20 cellular contexts compared by ENCODE assay signal in genomic region chr9:123480096-123480495, GRCh38.
A peak's percentile ranks its signal among the peaks of the same experiment; 100 is the strongest.
DNase-seq lines count a peak whose midpoint lies in the region; ATAC-seq and TF ChIP-seq lines count a peak whose summit lies in the region.
"Had no signal": no experiment of that assay in that cellular context is flagged by ENCODE, and none has a peak within 500 bp of the region (broad histone marks: within the 10 kb centered on the region; RNA-seq: fewer than 3 reads in every experiment).

No MANE protein-coding gene starts in this region.

- H3K36me3 ChIP-seq in neuronal stem cell (replicated peaks in 1 of 2; ENCODE audit: control insufficient read depth in 2 of 2, insufficient read depth in 2 of 2, low read length in 2 of 2) = no peaks in the 10 kb centered on the region
- H3K36me3 ChIP-seq in upper lobe of right lung = no peaks in the 10 kb centered on the region
- H3K36me3 ChIP-seq in left ventricle myocardium inferior = no peaks in the 10 kb centered on the region
- H3K36me3 ChIP-seq: BE2C had no signal

- intact Hi-C loops in upper lobe of right lung (cut with DNase I) (no loop called here), left ventricle myocardium inferior (cut with micrococcal nuclease) (no loop called here)

- H3K4me2 ChIP-seq in neuronal stem cell (ENCODE audit: insufficient read depth, low read length, poor library complexity, severe bottlenecking) = no peak overlapping the region

- H4K91ac ChIP-seq in neuronal stem cell (ENCODE audit: low read depth, low read length, poor library complexity) = no peak overlapping the region

- H3K27me3 Mint-ChIP-seq in chondrocyte (ENCODE audit: low read depth) = no peaks in the 10 kb centered on the region
- H3K27me3 Mint-ChIP-seq: CD4-positive, CD25-positive, alpha-beta regulatory T cell; CD8-positive, alpha-beta memory T cell had no signal

- H3K4ac ChIP-seq in neuronal stem cell (ENCODE audit: low read length) = no peak overlapping the region

- no peak overlapping the region for H3K4me3 Mint-ChIP-seq in chondrocyte (ENCODE audit: unreplicated experiment)
- H3K4me3 Mint-ChIP-seq: CD4-positive, CD25-positive, alpha-beta regulatory T cell; CD8-positive, alpha-beta memory T cell; HFFc6 had no signal

- no CpG with 5 or more reads among the region's 9 CpGs for WGBS in neuronal stem cell (ENCODE audit: extremely low coverage in 2 of 2, insufficient read length in 2 of 2, insufficient replicate concordance in 1 of 2), 2 donors

- H3K27ac Mint-ChIP-seq in chondrocyte (ENCODE audit: unreplicated experiment) = no peak overlapping the region
- H3K27ac Mint-ChIP-seq: CD8-positive, alpha-beta memory T cell; HFFc6 had no signal

- no peak overlapping the region for H3K4me3 ChIP-seq in neuronal stem cell (ENCODE audit: low read length in 2 of 2)
- H3K4me3 ChIP-seq in upper lobe of right lung = no peak overlapping the region
- H3K4me3 ChIP-seq in left ventricle myocardium inferior = no peak overlapping the region
- H3K4me3 ChIP-seq: GM12878 had no signal

- H2BK120ac ChIP-seq in neuronal stem cell (ENCODE audit: low read depth, low read length) = no peak overlapping the region

- DNase-seq in NCI-H69 (lab: John Stamatoyannopoulos, UW) (peak; percentile 17), chondrocyte (ENCODE audit: low spot score) (peak; percentile 72), neuronal stem cell (ENCODE audit: low spot score) (no peak), upper lobe of right lung (peak; percentile 34), activated gamma-delta T cell treated with Interleukin-2 at 50 U/mL for 16 hours (no peak), left ventricle myocardium inferior (no peak)
- DNase-seq: ACHN; BE2C; C1 segment of cervical spinal cord; CD4-positive, CD25-positive, alpha-beta regulatory T cell; CD8-positive, alpha-beta memory T cell; COR-L47; DMS 273 treated with DMSO at 0.1 percent for 48 hours; DMS53; DND-41; EL; HFFc6 had no signal

- H3K9me3 ChIP-seq in neuronal stem cell (replicated peaks in 1 of 2; ENCODE audit: control insufficient read depth in 2 of 2, insufficient read depth in 1 of 2, low read depth in 1 of 2, low read length in 2 of 2) (no peaks in the 10 kb centered on the region), upper lobe of right lung (no peaks in the 10 kb centered on the region), left ventricle myocardium inferior (replicated peaks) (no peaks in the 10 kb centered on the region)
- H3K9me3 ChIP-seq: BE2C had no signal

- H3K79me1 ChIP-seq in neuronal stem cell (ENCODE audit: low read depth, low read length) = no peaks in the 10 kb centered on the region

- H3K18ac ChIP-seq in neuronal stem cell (ENCODE audit: low read length) = peak overlapping the region; percentile 90

- no peak overlapping the region for H2AFZ ChIP-seq in neuronal stem cell (ENCODE audit: low read length)

- H2BK12ac ChIP-seq in neuronal stem cell (ENCODE audit: low read length) = no peak overlapping the region

- H3K4me1 ChIP-seq in neuronal stem cell (ENCODE audit: control insufficient read depth in 2 of 2, insufficient read depth in 1 of 2, low read depth in 1 of 2, low read length in 2 of 2) (peaks cover 7 to 14% of the 10 kb centered on the region in 2 donors), upper lobe of right lung (no peaks in the 10 kb centered on the region), left ventricle myocardium inferior (peaks cover 13% of the 10 kb centered on the region)
- H3K4me1 ChIP-seq: BE2C had no signal

- H3K23ac ChIP-seq in neuronal stem cell (ENCODE audit: low read depth, low read length, poor library complexity) = no peak overlapping the region

- no peak overlapping the region for H3K14ac ChIP-seq in neuronal stem cell (ENCODE audit: low read length)

- H3K9ac ChIP-seq in neuronal stem cell (ENCODE audit: low read depth, low read length, poor library complexity) = no peak overlapping the region

- no peaks in the 10 kb centered on the region for H3K9me3 Mint-ChIP-seq in chondrocyte (ENCODE audit: low read depth)
- H3K9me3 Mint-ChIP-seq: CD4-positive, CD25-positive, alpha-beta regulatory T cell; CD8-positive, alpha-beta memory T cell; HFFc6 had no signal

- no peaks in the 10 kb centered on the region for H3K27me3 ChIP-seq in neuronal stem cell (ENCODE audit: control insufficient read depth in 3 of 3, insufficient read depth in 3 of 3, low read depth in 1 of 3, low read length in 3 of 3)
- H3K27me3 ChIP-seq in upper lobe of right lung = no peaks in the 10 kb centered on the region
- H3K27me3 ChIP-seq in left ventricle myocardium inferior (ENCODE audit: low read depth) = no peaks in the 10 kb centered on the region
- H3K27me3 ChIP-seq: BE2C had no signal

- no peak overlapping the region for H2AK5ac ChIP-seq in neuronal stem cell (ENCODE audit: low read depth, low read length)

- no peak overlapping the region for H2BK5ac ChIP-seq in neuronal stem cell (ENCODE audit: low read length)

- no peak overlapping the region for H2BK15ac ChIP-seq in neuronal stem cell (ENCODE audit: low read length)

- no peak overlapping the region for H4K8ac ChIP-seq in neuronal stem cell (ENCODE audit: low read depth, low read length)

- ATAC-seq in upper lobe of right lung (no peak), HG02840 (IDR thresholded peaks at IDR 0.05; ENCODE audit: low FRiP score, unreplicated experiment) (no peak)
- ATAC-seq: GM12878, HCT116 had no signal

- TF ChIP-seq CTCF in chondrocyte (IDR thresholded peaks at IDR 0.05) = no peak
- TF ChIP-seq CTCF in upper lobe of right lung (IDR thresholded peaks at IDR 0.05) = no peak
- no peak for TF ChIP-seq CTCF in left ventricle myocardium inferior (IDR thresholded peaks at IDR 0.05; ENCODE audit: borderline replicate concordance)

- no peaks in the 10 kb centered on the region for H3K4me1 Mint-ChIP-seq in chondrocyte (ENCODE audit: low read depth)
- H3K4me1 Mint-ChIP-seq: CD4-positive, CD25-positive, alpha-beta regulatory T cell; CD8-positive, alpha-beta memory T cell had no signal

- H3K36me3 Mint-ChIP-seq in chondrocyte (ENCODE audit: low read depth) = no peaks in the 10 kb centered on the region
- H3K36me3 Mint-ChIP-seq: CD4-positive, CD25-positive, alpha-beta regulatory T cell; CD8-positive, alpha-beta memory T cell had no signal

- H3K27ac ChIP-seq in neuronal stem cell (replicated peaks; ENCODE audit: low read length) (no peak overlapping the region), upper lobe of right lung (no peak overlapping the region), left ventricle myocardium inferior (replicated peaks) (no peak overlapping the region)

Comparison
In these comparisons a context has a peak if more than half of its experiments do, and no peak if none do; other contexts are left out.
1. DNase-seq: peak in NCI-H69 (single experiment), chondrocyte (single experiment) and upper lobe of right lung (single experiment); none in neuronal stem cell (single experiment), activated gamma-delta T cell treated with Interleukin-2 at 50 U/mL for 16 hours (single experiment) and left ventricle myocardium inferior (single experiment).